20 cellular contexts compared by ENCODE assay signal in the genomic region with DNA sequence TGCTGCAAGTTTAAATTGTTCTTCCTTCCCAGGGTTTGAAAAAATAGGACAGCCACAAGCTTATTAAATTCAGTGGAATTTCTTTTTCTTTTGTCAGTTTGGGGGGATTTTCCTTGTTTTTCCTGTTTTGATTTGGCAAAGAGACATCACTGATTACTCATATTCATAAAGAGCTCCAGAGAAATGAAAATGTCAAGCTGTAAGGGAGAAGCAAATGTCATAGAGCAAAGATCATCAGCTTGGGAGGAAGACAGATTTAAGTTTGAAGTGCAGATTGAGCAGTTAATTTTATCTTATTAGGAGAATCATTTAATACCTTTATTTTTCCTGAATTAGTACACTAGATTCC.
DNase-seq lines count a peak whose midpoint lies in the region; ATAC-seq and TF ChIP-seq lines count a peak whose summit lies in the region.
"Had no signal": no experiment of that assay in that cellular context is flagged by ENCODE, and none has a peak within 500 bp of the region (broad histone marks: within the 10 kb centered on the region; RNA-seq: fewer than 3 reads in every experiment).

No MANE protein-coding gene starts in this region.

- no peaks in the 10 kb centered on the region for H4K20me1 ChIP-seq in GM23338 (replicated peaks; ENCODE audit: insufficient read depth)
- no peaks in the 10 kb centered on the region for H4K20me1 ChIP-seq in Karpas-422 (ENCODE audit: insufficient read depth, low read depth, low read length)

- no peak for TF ChIP-seq EP300 in esophagus muscularis mucosa (IDR thresholded peaks at IDR 0.05)

- H3K9me3 ChIP-seq in SJSA1 (replicated peaks) (no peaks in the 10 kb centered on the region), Karpas-422 (ENCODE audit: low read length) (no peaks in the 10 kb centered on the region), esophagus muscularis mucosa (no peaks in the 10 kb centered on the region), thyroid gland (no peaks in the 10 kb centered on the region)
- H3K9me3 ChIP-seq: neutrophil, tibial nerve had no signal

- H3K27me3 Mint-ChIP-seq in GM23338 (ENCODE audit: insufficient read depth, low read depth, poor library complexity), result peaks cover 2% of the 10 kb centered on the region
- H3K27me3 Mint-ChIP-seq: activated naive CD8-positive, alpha-beta T cell treated with anti-CD3 and anti-CD28 coated beads, Interleukin-2, amount 10 ng/mL, durations not matched to agents 7 days and 5 days; B cell had no signal

- H3K4me3 ChIP-seq in GM23338 (no peak overlapping the region), SJSA1 (no peak overlapping the region), Karpas-422 (ENCODE audit: low read length) (no peak overlapping the region), esophagus muscularis mucosa (no peak overlapping the region), thyroid gland (replicated peaks in 1 of 3) (no peak overlapping the region)
- H3K4me3 ChIP-seq: SK-N-MC, tibial nerve had no signal

- intact Hi-C loops in sciatic nerve (cut with DNase I) (no loop called here), esophagus muscularis mucosa (cut with DNase I) (no loop called here), thyroid gland (cut with DNase I) (no loop called here)

- H3K4me1 Mint-ChIP-seq in GM23338, result peaks cover 6% of the 10 kb centered on the region
- H3K4me1 Mint-ChIP-seq: activated naive CD8-positive, alpha-beta T cell treated with anti-CD3 and anti-CD28 coated beads, Interleukin-2, amount 10 ng/mL, durations not matched to agents 7 days and 5 days; B cell had no signal

- no peaks in the 10 kb centered on the region for H3K36me3 Mint-ChIP-seq in GM23338 (ENCODE audit: low read depth)
- H3K36me3 Mint-ChIP-seq: activated naive CD8-positive, alpha-beta T cell treated with anti-CD3 and anti-CD28 coated beads, Interleukin-2, amount 10 ng/mL, durations not matched to agents 7 days and 5 days had no signal

- H3K4me3 Mint-ChIP-seq in GM23338, result no peak overlapping the region
- H3K4me3 Mint-ChIP-seq: activated naive CD8-positive, alpha-beta T cell treated with anti-CD3 and anti-CD28 coated beads, Interleukin-2, amount 10 ng/mL, durations not matched to agents 7 days and 5 days; B cell had no signal

- H3K4me1 ChIP-seq in GM23338 (ENCODE audit: insufficient read depth), result 0 out of 2 replicates have a peak, but pooled peaks cover 11% of the 10 kb centered on the region
- peaks cover 27% of the 10 kb centered on the region for H3K4me1 ChIP-seq in SJSA1 (replicated peaks)
- peaks cover 20% of the 10 kb centered on the region for H3K4me1 ChIP-seq in foreskin keratinocyte
- H3K4me1 ChIP-seq in Karpas-422 (ENCODE audit: low read length), result no peaks in the 10 kb centered on the region
- H3K4me1 ChIP-seq in esophagus muscularis mucosa, result peaks cover 4 to 15% (median 6%) of the 10 kb centered on the region in 4 donors
- H3K4me1 ChIP-seq in thyroid gland, result no peaks in the 10 kb centered on the region

- ATAC-seq in GM23338, result no peak
- ATAC-seq in foreskin keratinocyte, result peak; percentile 58
- ATAC-seq in sciatic nerve, result peak; percentile 19
- ATAC-seq in GM19324 (IDR thresholded peaks at IDR 0.05; ENCODE audit: low FRiP score, unreplicated experiment), result no peak
- ATAC-seq: HepG2 had no signal

- H3K4me2 ChIP-seq in GM23338 (peak overlapping the region; percentile 5; the same call in 1 of the 2 replicates), Karpas-422 (ENCODE audit: low read depth, low read length, poor library complexity, severe bottlenecking) (no peak overlapping the region)

- no peak for DNase-seq in GM23338 (ENCODE audit: low spot score)
- DNase-seq in SJSA1 (ENCODE audit: low read depth in 1 of 2, low spot score in 2 of 2), result no peak
- peak; percentile 45 to 69 for DNase-seq in foreskin keratinocyte
- DNase-seq in sciatic nerve (ENCODE audit: low spot score), result no peak
- DNase-seq in Karpas-422, result no peak
- DNase-seq in esophagus muscularis mucosa (ENCODE audit: extremely low spot score), result no peak
- DNase-seq in thyroid gland, result no peak
- DNase-seq: activated CD4-positive, alpha-beta T cell treated with anti-CD3 and anti-CD28 coated beads for 1 hour; activated naive CD8-positive, alpha-beta T cell treated with anti-CD3 and anti-CD28 coated beads, Interleukin-2, amount 10 ng/mL, durations not matched to agents 7 days and 5 days; dorsolateral prefrontal cortex; left cardiac atrium; NCI-H2171 treated with DMSO at 0.1 percent for 48 hours; NCI-H526 treated with DMSO at 0.1 percent for 48 hours; stimulated activated naive CD4-positive, alpha-beta T cell had no signal

- H3K36me3 ChIP-seq in GM23338 (ENCODE audit: insufficient read depth), result no peaks in the 10 kb centered on the region
- no peaks in the 10 kb centered on the region for H3K36me3 ChIP-seq in SJSA1
- H3K36me3 ChIP-seq in Karpas-422 (ENCODE audit: insufficient read depth, low read length), result no peaks in the 10 kb centered on the region
- H3K36me3 ChIP-seq in esophagus muscularis mucosa, result no peaks in the 10 kb centered on the region
- H3K36me3 ChIP-seq in thyroid gland, result no peaks in the 10 kb centered on the region
- H3K36me3 ChIP-seq: neutrophil, tibial nerve had no signal

- H3K9me3 Mint-ChIP-seq in GM23338, result no peaks in the 10 kb centered on the region
- H3K9me3 Mint-ChIP-seq: activated naive CD8-positive, alpha-beta T cell treated with anti-CD3 and anti-CD28 coated beads, Interleukin-2, amount 10 ng/mL, durations not matched to agents 7 days and 5 days had no signal

- no peak overlapping the region; the same call in 1 of the 2 replicates for H3K27ac Mint-ChIP-seq in GM23338
- H3K27ac Mint-ChIP-seq: activated naive CD8-positive, alpha-beta T cell treated with anti-CD3 and anti-CD28 coated beads, Interleukin-2, amount 10 ng/mL, durations not matched to agents 7 days and 5 days; B cell had no signal

- H3K9me2 ChIP-seq in GM23338 (ENCODE audit: insufficient read depth) (no peaks in the 10 kb centered on the region), Karpas-422 (replicated peaks; ENCODE audit: insufficient read depth, low read length) (no peaks in the 10 kb centered on the region)

- H3K79me2 ChIP-seq in GM23338 (replicated peaks; ENCODE audit: insufficient read depth) (no peaks in the 10 kb centered on the region), Karpas-422 (ENCODE audit: low read length) (no peaks in the 10 kb centered on the region)

- H3K27ac ChIP-seq in GM23338 (ENCODE audit: low read depth) (peak overlapping the region; percentile 53), SJSA1 (peak overlapping the region; percentile 84), foreskin keratinocyte (peak overlapping the region; percentile 66), Karpas-422 (ENCODE audit: low read length) (no peak overlapping the region), esophagus muscularis mucosa (replicated peaks in 1 of 4) (peak overlapping the region in 2 of 4 donors; percentile 2 to 6), thyroid gland (no peak overlapping the region)
- H3K27ac ChIP-seq: neutrophil, SK-N-MC had no signal

- no peaks in the 10 kb centered on the region for H3F3A ChIP-seq in GM23338 (replicated peaks; ENCODE audit: low read depth)

- TF ChIP-seq POLR2A in esophagus muscularis mucosa (IDR thresholded peaks at IDR 0.05; ENCODE audit: low read depth), result no peak
- no peak for TF ChIP-seq POLR2A in thyroid gland (IDR thresholded peaks at IDR 0.05)

- peak overlapping the region; percentile 67; the same call in 1 of the 2 replicates for H2AFZ ChIP-seq in GM23338
- no peak overlapping the region for H2AFZ ChIP-seq in Karpas-422 (ENCODE audit: low read length)

- no peak overlapping the region for H3K9ac ChIP-seq in Karpas-422 (ENCODE audit: low read length)

- H3K27me3 ChIP-seq in GM23338 (ENCODE audit: insufficient read depth) (no peaks in the 10 kb centered on the region), SJSA1 (replicated peaks) (no peaks in the 10 kb centered on the region), foreskin keratinocyte (no peaks in the 10 kb centered on the region), Karpas-422 (ENCODE audit: low read length) (0 out of 2 replicates have a peak, but pooled peaks cover under 1% of the 10 kb centered on the region), esophagus muscularis mucosa (no peaks in the 10 kb centered on the region), thyroid gland (no peaks in the 10 kb centered on the region)
- H3K27me3 ChIP-seq: dorsolateral prefrontal cortex, neutrophil, tibial nerve had no signal

- TF ChIP-seq CTCF in GM23338 (conservative IDR thresholded peaks at IDR 0.05; ENCODE audit: low read depth in 2 of 2), result no peak
- no peak for TF ChIP-seq CTCF in foreskin keratinocyte (conservative IDR thresholded peaks at IDR 0.05)
- no peak for TF ChIP-seq CTCF in esophagus muscularis mucosa (IDR thresholded peaks at IDR 0.05)
- no peak for TF ChIP-seq CTCF in thyroid gland (IDR thresholded peaks at IDR 0.05)

TF ChIP-seq in GM23338, 12 proteins besides CTCF, POLR2A, EP300 and RAD21 (continues in another document):
- TF ChIP-seq NANOG (IDR thresholded peaks at IDR 0.05; ENCODE audit: borderline replicate concordance) (no peak), JUNB (IDR thresholded peaks at IDR 0.05; ENCODE audit: unreplicated experiment) (no peak), ZNF331 (CRISPR knock-in tag; IDR thresholded peaks at IDR 0.05; ENCODE audit: low read depth) (no peak), STAT1 (IDR thresholded peaks at IDR 0.05; ENCODE audit: unreplicated experiment) (no peak), POLR2AphosphoS5 (IDR thresholded peaks at IDR 0.05; ENCODE audit: low read depth) (no peak), EZH2phosphoT487 (IDR thresholded peaks at IDR 0.05; ENCODE audit: unreplicated experiment) (no peak), EZH2 (IDR thresholded peaks at IDR 0.05; ENCODE audit: low read depth, unreplicated experiment) (no peak)
- TF ChIP-seq, protein P1, sequence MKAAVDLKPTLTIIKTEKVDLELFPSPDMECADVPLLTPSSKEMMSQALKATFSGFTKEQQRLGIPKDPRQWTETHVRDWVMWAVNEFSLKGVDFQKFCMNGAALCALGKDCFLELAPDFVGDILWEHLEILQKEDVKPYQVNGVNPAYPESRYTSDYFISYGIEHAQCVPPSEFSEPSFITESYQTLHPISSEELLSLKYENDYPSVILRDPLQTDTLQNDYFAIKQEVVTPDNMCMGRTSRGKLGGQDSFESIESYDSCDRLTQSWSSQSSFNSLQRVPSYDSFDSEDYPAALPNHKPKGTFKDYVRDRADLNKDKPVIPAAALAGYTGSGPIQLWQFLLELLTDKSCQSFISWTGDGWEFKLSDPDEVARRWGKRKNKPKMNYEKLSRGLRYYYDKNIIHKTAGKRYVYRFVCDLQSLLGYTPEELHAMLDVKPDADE (IDR thresholded peaks at IDR 0.05), result no peak

Comparison
In these comparisons a context has a peak if more than half of its experiments do, and no peak if none do; other contexts are left out.
1. ATAC-seq: peak in foreskin keratinocyte (single experiment) and sciatic nerve (single experiment); none in GM23338 (single experiment) and GM19324 (single experiment).
2. DNase-seq: peak in foreskin keratinocyte (2 of 2); none in GM23338 (single experiment), SJSA1 (0 of 2), sciatic nerve (single experiment), Karpas-422 (single experiment), esophagus muscularis mucosa (single experiment) and thyroid gland (0 of 2).
3. H3K27ac ChIP-seq: peak in GM23338 (single experiment), SJSA1 (single experiment) and foreskin keratinocyte (single experiment); none in Karpas-422 (single experiment) and thyroid gland (0 of 3).